30 cellular contexts compared by ENCODE assay signal in genomic region chr2:457792-458430, GRCh38.
A peak's percentile ranks its signal among the peaks of the same experiment; 100 is the strongest.
DNase-seq lines count a peak whose midpoint lies in the region; ATAC-seq and TF ChIP-seq lines count a peak whose summit lies in the region.
"Had no signal": no experiment of that assay in that cellular context is flagged by ENCODE, and none has a peak within 500 bp of the region (broad histone marks: within the 10 kb centered on the region; RNA-seq: fewer than 3 reads in every experiment).

No MANE protein-coding gene starts in this region.

- no peaks in the 10 kb centered on the region for H3K79me2 ChIP-seq in PC-3 (ENCODE audit: low read length)

- POLR2A ChIA-PET in PC-3 (lab: Charles Lee; ENCODE audit: unreplicated experiment), result no interaction called here
- POLR2A ChIA-PET in CD4-positive, alpha-beta T cell (lab: Charles Lee), result no interaction called here

- ATAC-seq in PC-3, result peak; percentile 55
- ATAC-seq in CD4-positive, alpha-beta T cell (ENCODE audit: poor library complexity), result no peak
- ATAC-seq: activated CD8-positive, alpha-beta T cell treated with anti-CD3 and anti-CD28 coated beads, Interleukin-2, amount 10 ng/mL, durations not matched to agents 7 days and 5 days; body of pancreas; heart right ventricle; psoas muscle had no signal

- H3K27me3 Mint-ChIP-seq in activated naive CD4-positive, alpha-beta T cell treated with anti-CD3 and anti-CD28 coated beads for 36 hours (ENCODE audit: low read depth), result peaks cover 58% of the 10 kb centered on the region
- H3K27me3 Mint-ChIP-seq in activated naive CD4-positive, alpha-beta T cell treated with anti-CD3 and anti-CD28 coated beads, Interleukin-2, amount 10 ng/mL, durations not matched to agents 7 days and 5 days, result peaks cover 69% of the 10 kb centered on the region
- peaks cover 91% of the 10 kb centered on the region for H3K27me3 Mint-ChIP-seq in CD4-positive, alpha-beta T cell

- H3K4me2 ChIP-seq in PC-3 (ENCODE audit: low read length), result no peak overlapping the region

- no peaks in the 10 kb centered on the region for H4K20me1 ChIP-seq in PC-3 (ENCODE audit: low read length)

- H3K27ac ChIP-seq in PC-3 (ENCODE audit: low read length), result no peak overlapping the region
- no peak overlapping the region for H3K27ac ChIP-seq in CD4-positive, alpha-beta T cell (ENCODE audit: low read depth, low read length)
- H3K27ac ChIP-seq: body of pancreas, dorsolateral prefrontal cortex, heart right ventricle, HL-60, psoas muscle, sigmoid colon, SJSA1, transverse colon had no signal

- H3K9ac ChIP-seq in PC-3 (ENCODE audit: low read length), result no peak overlapping the region

- peaks cover 7% of the 10 kb centered on the region; the same call in 1 of the 2 replicates for H3K4me1 ChIP-seq in PC-3 (ENCODE audit: insufficient read depth, low read length)
- H3K4me1 ChIP-seq: body of pancreas, heart right ventricle, psoas muscle, sigmoid colon, SJSA1, transverse colon had no signal

- peaks cover 46% of the 10 kb centered on the region for H3K27me3 ChIP-seq in PC-3 (ENCODE audit: low read length)
- peaks cover 38% of the 10 kb centered on the region for H3K27me3 ChIP-seq in CD4-positive, alpha-beta T cell (ENCODE audit: control insufficient read depth, insufficient read depth, low read length)
- H3K27me3 ChIP-seq: body of pancreas, transverse colon had no signal

- peak; percentile 15 for DNase-seq in activated naive CD4-positive, alpha-beta T cell treated with anti-CD3 and anti-CD28 coated beads for 36 hours
- no peak for DNase-seq in activated naive CD4-positive, alpha-beta T cell treated with anti-CD3 and anti-CD28 coated beads, Interleukin-2, amount 10 ng/mL, durations not matched to agents 7 days and 5 days
- DNase-seq in PC-3 (peak; percentile 61), cerebellum (ENCODE audit: low spot score) (peak; percentile 56), renal cortical epithelial cell (ENCODE audit: low read depth) (peak; percentile 23), DMS 273 (lab: John Stamatoyannopoulos, UW; ENCODE audit: unreplicated experiment) (no peak)
- no peak for DNase-seq in CD4-positive, alpha-beta T cell
- no peak for DNase-seq in activated effector memory CD4-positive, alpha-beta T cell treated with anti-CD3 and anti-CD28 coated beads, Interleukin-2, amount 50 U/mL, for 16 hours
- DNase-seq: activated CD4-positive, alpha-beta T cell treated with anti-CD3 and anti-CD28 coated beads for 1 hour; activated CD8-positive, alpha-beta T cell treated with anti-CD3 and anti-CD28 coated beads, Interleukin-2, amount 10 ng/mL, durations not matched to agents 7 days and 5 days; activated gamma-delta T cell treated with Interleukin-2 at 50 U/mL for 16 hours; body of pancreas; cerebellar nuclear complex; DMS153; dorsolateral prefrontal cortex; heart right ventricle; Karpas-422; kidney; NCI-H1436; NCI-H2081 treated with DMSO at 0.1 percent for 48 hours; occipital lobe; psoas muscle; sigmoid colon; stimulated activated CD4-positive, alpha-beta T cell treated with anti-CD3 and anti-CD28 coated beads, Interleukin-12 subunit alpha, Interleukin-12 subunit beta, amount 100 ng/mL, for 4 hours; stimulated activated CD4-positive, alpha-beta T cell treated with anti-CD3 and anti-CD28 coated beads, Interleukin-4, amount 100 ng/mL, for 1 hour; T-helper 2 cell; transverse colon had no signal

- no peaks in the 10 kb centered on the region for H3F3A ChIP-seq in PC-3 (ENCODE audit: low read length, unreplicated experiment)

- no peaks in the 10 kb centered on the region for H3K36me3 Mint-ChIP-seq in activated naive CD4-positive, alpha-beta T cell treated with anti-CD3 and anti-CD28 coated beads for 36 hours (ENCODE audit: low read depth)
- no peaks in the 10 kb centered on the region for H3K36me3 Mint-ChIP-seq in activated naive CD4-positive, alpha-beta T cell treated with anti-CD3 and anti-CD28 coated beads, Interleukin-2, amount 10 ng/mL, durations not matched to agents 7 days and 5 days
- no peaks in the 10 kb centered on the region for H3K36me3 Mint-ChIP-seq in CD4-positive, alpha-beta T cell (ENCODE audit: low read depth)
- H3K36me3 Mint-ChIP-seq: mesothelial cell of epicardium had no signal

- CTCF ChIA-PET in activated naive CD4-positive, alpha-beta T cell treated with anti-CD3 and anti-CD28 coated beads for 36 hours (lab: Charles Lee), result no interaction called here
- CTCF ChIA-PET in activated naive CD4-positive, alpha-beta T cell treated with anti-CD3 and anti-CD28 coated beads, Interleukin-2, amount 10 ng/mL, durations not matched to agents 7 days and 5 days (lab: Charles Lee), result no interaction called here
- CTCF ChIA-PET in PC-3 (lab: Charles Lee), result interaction anchor here (0.7 kb wide), 1 partner anchor 78 kb away, joined by 4 read pairs; no protein-coding TSS in a partner anchor
- CTCF ChIA-PET in CD4-positive, alpha-beta T cell (lab: Charles Lee), result no interaction called here

- H3K9me2 ChIP-seq in PC-3 (replicated peaks; ENCODE audit: low read length), result no peaks in the 10 kb centered on the region

- H3K4me1 Mint-ChIP-seq in activated naive CD4-positive, alpha-beta T cell treated with anti-CD3 and anti-CD28 coated beads for 36 hours (ENCODE audit: low read depth), result peaks cover 30% of the 10 kb centered on the region
- H3K4me1 Mint-ChIP-seq in activated naive CD4-positive, alpha-beta T cell treated with anti-CD3 and anti-CD28 coated beads, Interleukin-2, amount 10 ng/mL, durations not matched to agents 7 days and 5 days, result peaks cover 20% of the 10 kb centered on the region
- peaks cover 33% of the 10 kb centered on the region for H3K4me1 Mint-ChIP-seq in CD4-positive, alpha-beta T cell (ENCODE audit: low read depth)

- H2AFZ ChIP-seq in PC-3 (ENCODE audit: low read length), result no peak overlapping the region

- no peaks in the 10 kb centered on the region for H3K9me3 ChIP-seq in PC-3 (ENCODE audit: low read length)
- no peaks in the 10 kb centered on the region for H3K9me3 ChIP-seq in CD4-positive, alpha-beta T cell (ENCODE audit: control insufficient read depth, low read length)
- H3K9me3 ChIP-seq: body of pancreas, heart right ventricle, psoas muscle, sigmoid colon, SJSA1, transverse colon had no signal

- H3K36me3 ChIP-seq in PC-3 (ENCODE audit: low read depth, low read length), result no peaks in the 10 kb centered on the region
- H3K36me3 ChIP-seq: heart right ventricle, sigmoid colon, SJSA1, transverse colon had no signal

- no peaks in the 10 kb centered on the region for H3K9me3 Mint-ChIP-seq in activated naive CD4-positive, alpha-beta T cell treated with anti-CD3 and anti-CD28 coated beads for 36 hours
- H3K9me3 Mint-ChIP-seq in activated naive CD4-positive, alpha-beta T cell treated with anti-CD3 and anti-CD28 coated beads, Interleukin-2, amount 10 ng/mL, durations not matched to agents 7 days and 5 days, result no peaks in the 10 kb centered on the region
- H3K9me3 Mint-ChIP-seq in CD4-positive, alpha-beta T cell, result no peaks in the 10 kb centered on the region

- H3K27ac Mint-ChIP-seq in activated naive CD4-positive, alpha-beta T cell treated with anti-CD3 and anti-CD28 coated beads for 36 hours, result no peak overlapping the region
- H3K27ac Mint-ChIP-seq in activated naive CD4-positive, alpha-beta T cell treated with anti-CD3 and anti-CD28 coated beads, Interleukin-2, amount 10 ng/mL, durations not matched to agents 7 days and 5 days, result no peak overlapping the region
- no peak overlapping the region for H3K27ac Mint-ChIP-seq in CD4-positive, alpha-beta T cell
- H3K27ac Mint-ChIP-seq: activated CD8-positive, alpha-beta T cell treated with anti-CD3 and anti-CD28 coated beads, Interleukin-2, amount 10 ng/mL, durations not matched to agents 7 days and 5 days; mesothelial cell of epicardium had no signal

- BruUV-seq in PC-3 (replicated peaks; lab: Mats Ljungman, UMichigan), result no TSS peak

- no peak for TF ChIP-seq CTCF in PC-3 (conservative IDR thresholded peaks at IDR 0.05; ENCODE audit: low read depth, low read length)
- no peak for TF ChIP-seq CTCF in CD4-positive, alpha-beta T cell (IDR thresholded peaks at IDR 0.05)

- intact Hi-C loops in activated naive CD4-positive, alpha-beta T cell treated with anti-CD3 and anti-CD28 coated beads for 36 hours (cut with micrococcal nuclease), result no loop called here
- intact Hi-C loops in PC-3 (cut with micrococcal nuclease), result no loop called here
- intact Hi-C loops in CD4-positive, alpha-beta T cell (cut with DNase I, micrococcal nuclease), result no loop called here

- H3K4me3 ChIP-seq in PC-3 (ENCODE audit: low read length), result no peak overlapping the region
- H3K4me3 ChIP-seq: body of pancreas, dorsolateral prefrontal cortex, heart right ventricle, psoas muscle, sigmoid colon, SJSA1, transverse colon had no signal

- H3K4me3 Mint-ChIP-seq in activated naive CD4-positive, alpha-beta T cell treated with anti-CD3 and anti-CD28 coated beads for 36 hours, result no peak overlapping the region
- no peak overlapping the region for H3K4me3 Mint-ChIP-seq in activated naive CD4-positive, alpha-beta T cell treated with anti-CD3 and anti-CD28 coated beads, Interleukin-2, amount 10 ng/mL, durations not matched to agents 7 days and 5 days
- no peak overlapping the region for H3K4me3 Mint-ChIP-seq in CD4-positive, alpha-beta T cell
- H3K4me3 Mint-ChIP-seq: activated CD8-positive, alpha-beta T cell treated with anti-CD3 and anti-CD28 coated beads, Interleukin-2, amount 10 ng/mL, durations not matched to agents 7 days and 5 days; mesothelial cell of epicardium had no signal

Comparison
In these comparisons a context has a peak if more than half of its experiments do, and no peak if none do; other contexts are left out.
1. DNase-seq: peak in activated naive CD4-positive, alpha-beta T cell treated with anti-CD3 and anti-CD28 coated beads for 36 hours (single experiment), PC-3 (single experiment), cerebellum (single experiment) and renal cortical epithelial cell (single experiment); none in activated naive CD4-positive, alpha-beta T cell treated with anti-CD3 and anti-CD28 coated beads, Interleukin-2, amount 10 ng/mL, durations not matched to agents 7 days and 5 days (single experiment), DMS 273 (single experiment), CD4-positive, alpha-beta T cell (0 of 10) and activated effector memory CD4-positive, alpha-beta T cell treated with anti-CD3 and anti-CD28 coated beads, Interleukin-2, amount 50 U/mL, for 16 hours (single experiment).